ENCODE assay signal across 16 cellular contexts in the genomic region with DNA sequence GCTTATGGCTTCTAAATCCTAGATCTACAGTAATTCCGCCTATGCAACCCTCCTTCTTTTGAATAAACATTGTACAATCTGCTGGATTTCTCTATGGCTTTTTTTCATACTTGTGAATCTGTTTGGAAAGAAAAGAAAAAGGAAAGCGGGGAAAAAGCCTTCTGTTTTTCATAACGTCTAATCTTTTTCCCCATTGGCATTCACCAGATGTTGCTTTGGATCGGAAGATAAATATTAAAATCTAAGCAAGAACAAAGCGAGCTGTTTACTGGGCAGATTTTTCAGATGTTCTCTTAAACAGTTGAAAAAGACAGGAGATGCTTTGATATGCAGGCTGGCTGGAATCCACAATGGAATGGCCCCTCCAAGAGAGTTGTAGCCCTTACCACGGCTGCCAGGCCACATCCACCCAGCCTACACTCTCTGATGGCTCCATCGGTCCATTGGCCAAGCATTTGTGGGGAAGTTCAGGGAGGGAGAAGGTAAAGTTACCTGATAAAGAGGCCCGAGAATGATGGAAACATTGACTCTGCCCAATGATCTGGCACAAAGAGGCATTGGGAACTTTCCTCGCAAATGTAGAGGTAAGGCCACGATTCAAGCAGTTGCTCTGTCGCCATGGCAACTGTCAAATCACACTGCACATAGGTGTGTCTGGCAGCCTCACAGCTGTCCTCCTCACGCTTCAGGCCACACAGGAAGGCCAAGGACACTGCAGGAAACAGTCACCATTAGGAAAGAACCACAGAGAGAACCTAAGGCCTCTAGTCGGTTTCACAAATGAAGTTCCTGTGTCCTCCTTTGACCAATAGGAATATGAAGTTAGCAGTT.
DNase-seq lines count a peak whose midpoint lies in the region; ATAC-seq and TF ChIP-seq lines count a peak whose summit lies in the region.
"Had no signal": no experiment of that assay in that cellular context is flagged by ENCODE, and none has a peak within 500 bp of the region (broad histone marks: within the 10 kb centered on the region; RNA-seq: fewer than 3 reads in every experiment).

No MANE protein-coding gene starts in this region.

- intact Hi-C loops in transverse colon (cut with DNase I; ENCODE audit: low total_unique reads): loop anchor here (10.0 kb wide), 1 partner anchor 162 kb away; no protein-coding TSS in a partner anchor

- DNase-seq in ELF-1 (ENCODE audit: low read depth, low spot score) (peak; percentile 52), RPMI8226 (peak; percentile 22), kidney tubule cell (ENCODE audit: low spot score) (peak; percentile 26), SKM-1 (lab: John Stamatoyannopoulos, UW; ENCODE audit: unreplicated experiment) (no peak), transverse colon (no peak), NCI-H1436 (lab: John Stamatoyannopoulos, UW) (no peak), left lobe of liver (ENCODE audit: low spot score) (no peak)
- DNase-seq: activated CD4-positive, alpha-beta T cell treated with anti-CD3 and anti-CD28 coated beads, Interleukin-2, amount 10 ng/mL, durations not matched to agents 24 days and 14 days; activated naive CD4-positive, alpha-beta T cell treated with anti-CD3 and anti-CD28 coated beads, Interleukin-2, amount 50 U/mL, for 16 hours; dermis blood vessel endothelial cell; heart left ventricle; left ventricle myocardium inferior; NCI-H226; spleen; uterus had no signal

- ATAC-seq in HG02870 (IDR thresholded peaks at IDR 0.05; ENCODE audit: unreplicated experiment) (peak; percentile 65), left lobe of liver (no peak)
- ATAC-seq: heart left ventricle had no signal

- in situ Hi-C loops in transverse colon (cut with MboI; ENCODE audit: low pct_ligation_motif_present in 1 of 4, low pct_unique_long_range_greater_than_20kb in 1 of 4, low sequenced_read_pairs in 3 of 4): loop anchor here in 2 of 4 donors (10.0 to 25.0 kb wide), 4 partner anchors 155 to 1205 kb away; a partner anchor contains a TSS

- H3K36me3 ChIP-seq in transverse colon: no peaks in the 10 kb centered on the region
- H3K36me3 ChIP-seq: heart left ventricle, left ventricle myocardium inferior, spleen, uterus had no signal

- 61 to 62% methylated on average over 9 to 13 of the region's 13 CpGs for WGBS in transverse colon (ENCODE audit: low coverage in 1 of 2), 2 donors

- no peak for TF ChIP-seq POLR2A in transverse colon (IDR thresholded peaks at IDR 0.05)

- H3K27me3 ChIP-seq in transverse colon: no peaks in the 10 kb centered on the region
- H3K27me3 ChIP-seq: uterus had no signal

- peaks cover 0 to 17% (median 4%) of the 10 kb centered on the region in 4 donors for H3K4me1 ChIP-seq in transverse colon
- H3K4me1 ChIP-seq: heart left ventricle, left ventricle myocardium inferior, spleen, uterus had no signal

- H3K4me3 ChIP-seq in transverse colon: no peak overlapping the region
- H3K4me3 ChIP-seq: heart left ventricle, left ventricle myocardium inferior, spleen, uterus had no signal

- no peak overlapping the region for H3K27ac ChIP-seq in transverse colon
- H3K27ac ChIP-seq: heart left ventricle, left ventricle myocardium inferior, spleen, uterus had no signal

- no peak for TF ChIP-seq CTCF in transverse colon (IDR thresholded peaks at IDR 0.05)

- TF ChIP-seq EP300 in transverse colon (IDR thresholded peaks at IDR 0.05; ENCODE audit: low read depth): no peak

- H3K9me3 ChIP-seq in transverse colon: no peaks in the 10 kb centered on the region
- H3K9me3 ChIP-seq: heart left ventricle, left ventricle myocardium inferior, spleen, uterus had no signal

Comparison
In these comparisons a context has a peak if more than half of its experiments do, and no peak if none do; other contexts are left out.
1. DNase-seq: peak in ELF-1 (single experiment), RPMI8226 (single experiment) and kidney tubule cell (single experiment); none in SKM-1 (single experiment), transverse colon (single experiment), NCI-H1436 (single experiment) and left lobe of liver (single experiment).